Comparison of ENCODE assay signal across 1 cellular context in the genomic region with DNA sequence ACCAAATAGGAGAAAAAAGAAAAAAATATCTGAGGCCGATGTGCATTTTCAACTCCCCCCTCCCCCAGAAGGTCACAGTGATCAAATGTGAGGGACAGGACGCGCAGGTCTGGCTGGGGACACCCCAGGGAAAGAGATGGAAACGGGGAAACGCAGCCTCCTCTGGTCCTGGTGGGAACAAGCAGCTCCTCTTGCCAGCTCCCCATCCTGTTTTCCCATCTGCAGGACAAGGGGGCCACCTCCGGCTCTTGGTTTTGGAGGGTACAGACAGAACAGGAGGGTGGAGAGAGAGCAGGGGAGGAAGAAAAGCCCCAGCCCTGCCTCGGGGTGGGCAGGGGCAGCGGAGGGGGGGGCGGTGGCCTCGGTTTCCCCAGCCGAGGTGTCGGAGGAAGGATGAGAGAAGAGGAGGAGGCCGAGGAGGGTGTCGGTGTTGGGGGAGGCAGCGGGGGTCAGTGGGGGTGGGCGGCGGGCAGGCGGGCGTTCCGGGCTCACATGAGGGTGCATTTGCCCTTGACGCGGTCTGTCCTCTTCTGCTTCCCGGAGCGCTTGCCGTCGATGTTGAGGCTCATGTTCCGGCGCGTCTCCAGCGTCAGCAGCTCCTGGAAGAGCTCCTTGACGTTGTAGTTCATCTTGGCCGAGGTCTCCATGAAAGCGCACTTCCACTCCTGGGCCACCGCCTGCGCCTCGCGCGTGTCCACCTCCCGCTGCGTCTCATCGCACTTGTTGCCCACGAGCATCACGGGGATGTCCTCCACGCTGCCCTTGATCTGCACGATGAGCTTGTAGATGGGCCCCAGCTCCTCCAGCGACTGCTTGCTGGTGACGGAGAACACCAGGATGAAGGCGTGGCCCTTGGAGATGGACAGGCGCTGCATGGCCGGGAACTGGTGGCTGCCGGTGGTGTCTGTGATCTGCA.
TF ChIP-seq lines count a peak whose summit lies in the region.

No MANE protein-coding gene starts in this region.

TF ChIP-seq in HEK293, 187 proteins besides CTCF, POLR2A, EP300 and RAD21:
- no peak for TF ChIP-seq WT1 (tag by site-specific recombination; IDR thresholded peaks at IDR 0.05)
- TF ChIP-seq SCRT2 (tag by site-specific recombination; IDR thresholded peaks at IDR 0.05), result peak; percentile 36; the same call in 1 of the 2 replicates
